8 cellular contexts compared by ENCODE assay signal in genomic region chr16:78444-79145, GRCh38. TPM values are rescaled to one million over a fixed set of nuclear protein-coding genes. Genes with fewer than 3 reads are reported as not detected.
DNase-seq lines count a peak whose midpoint lies in the region; TF ChIP-seq lines count a peak whose summit lies in the region.

No MANE protein-coding gene starts in this region.

- POLR2A ChIA-PET in PC-9 (lab: Charles Lee; ENCODE audit: unreplicated experiment): interaction anchor here (1.0 kb wide), 1 partner anchor 16 kb away, joined by 6 read pairs; no protein-coding TSS in a partner anchor

- no peaks in the 10 kb centered on the region for H3K9me3 Mint-ChIP-seq in mesothelial cell of epicardium

- no peaks in the 10 kb centered on the region for H3K27me3 Mint-ChIP-seq in mesothelial cell of epicardium (ENCODE audit: low read depth)

- CTCF ChIA-PET in PC-9 (lab: Charles Lee): interaction anchor here (0.6 kb wide), 1 partner anchor 61 kb away, joined by 5 read pairs; no protein-coding TSS in a partner anchor

- peaks cover 37% of the 10 kb centered on the region for H3K4me1 Mint-ChIP-seq in mesothelial cell of epicardium

- peaks cover 35% of the 10 kb centered on the region; the same call in 1 of the 2 replicates for H3F3A ChIP-seq in PC-9 (ENCODE audit: insufficient read depth, low read depth)

- TF ChIP-seq CTCF in GM12864 (IDR thresholded peaks at IDR 0.05; ENCODE audit: low read depth, low read length, missing control alignments) (no peak), PC-9 (conservative IDR thresholded peaks at IDR 0.05) (no peak), dorsolateral prefrontal cortex (IDR thresholded peaks at IDR 0.05 in 54 of 56, conservative IDR thresholded peaks at IDR 0.05 in 2 of 56; ENCODE audit: low read depth in 1 of 56, partially characterized antibody in 56 of 56) (no peak), mesothelial cell of epicardium (IDR thresholded peaks at IDR 0.05; ENCODE audit: unreplicated experiment) (no peak)

- DNase-seq in GM12864 (ENCODE audit: low read depth) (no peak), H7 (no peak), PC-9 (no peak), dorsolateral prefrontal cortex (no peak), mesothelial cell of epicardium (ENCODE audit: low spot score in 2 of 2, unreplicated experiment in 2 of 2) (peak in 1 of 2 experiments; percentile 49), DMS153 treated with DMSO at 0.1 percent for 48 hours (lab: John Stamatoyannopoulos, UW; ENCODE audit: unreplicated experiment) (no peak)
- no peak for DNase-seq in stimulated activated CD4-positive, alpha-beta T cell treated with anti-CD3 and anti-CD28 coated beads, Interleukin-4, amount 100 ng/mL, for 1 hour
- no peak for DNase-seq in stimulated activated naive CD4-positive, alpha-beta T cell treated with Interleukin-2 at 50 U/mL for 16 hours (lab: John Stamatoyannopoulos, UW)

- no peaks in the 10 kb centered on the region; the same call in 1 of the 2 replicates for H3K36me3 ChIP-seq in H7 (replicated peaks; ENCODE audit: control insufficient read depth, insufficient read depth, low read length)
- H3K36me3 ChIP-seq in PC-9 (ENCODE audit: low read depth): no peaks in the 10 kb centered on the region

- intact Hi-C loops in PC-9 (cut with micrococcal nuclease; ENCODE audit: unreplicated experiment) (no loop called here), dorsolateral prefrontal cortex (cut with DNase I) (no loop called here)

- H3K27ac Mint-ChIP-seq in mesothelial cell of epicardium: peak overlapping the region; percentile 89

- peak overlapping the region; percentile 97 for H3K4me2 ChIP-seq in PC-9

- H3K27me3 ChIP-seq in H7 (ENCODE audit: control insufficient read depth, insufficient read depth, low read length) (no peaks in the 10 kb centered on the region), PC-9 (ENCODE audit: insufficient read depth, low read depth) (no peaks in the 10 kb centered on the region), dorsolateral prefrontal cortex (no peaks in the 10 kb centered on the region)

- H3K4me1 ChIP-seq in PC-9 (replicated peaks; ENCODE audit: insufficient read depth): peaks cover 25% of the 10 kb centered on the region

- H3K9me3 ChIP-seq in PC-9 (ENCODE audit: insufficient read depth, low read depth): no peaks in the 10 kb centered on the region

- H3K79me2 ChIP-seq in PC-9 (ENCODE audit: low read depth): 0 out of 2 replicates have a peak, but pooled peaks cover 3% of the 10 kb centered on the region

- H3K4me3 Mint-ChIP-seq in mesothelial cell of epicardium: peak overlapping the region; percentile 83

- H3K4me3 ChIP-seq in GM12864 (ENCODE audit: low read depth, low read length) (peak overlapping the region; percentile 99), H7 (ENCODE audit: insufficient read depth, low read depth, low read length) (peak overlapping the region; percentile 92), PC-9 (peak overlapping the region; percentile 84), dorsolateral prefrontal cortex (peak overlapping the region; percentile 63 to 99 (median 87))

- peak overlapping the region; percentile 79 for H2AFZ ChIP-seq in PC-9

- H3K36me3 Mint-ChIP-seq in mesothelial cell of epicardium: no peaks in the 10 kb centered on the region

- TSS peak; percentile 46 for BruUV-seq in PC-9 (replicated peaks; lab: Mats Ljungman, UMichigan)

- H3K9me2 ChIP-seq in PC-9 (ENCODE audit: insufficient read depth): no peaks in the 10 kb centered on the region

- H4K20me1 ChIP-seq in PC-9 (ENCODE audit: insufficient read depth): no peaks in the 10 kb centered on the region

- H3K27ac ChIP-seq in PC-9: no peak overlapping the region
- H3K27ac ChIP-seq in dorsolateral prefrontal cortex: peak overlapping the region in 58 of 59 donors; percentile 25 to 97 (median 91)

RNA-seq across cellular contexts. Expression of gene MPG, which starts 0.6 kb away (rescaled TPM):
- total RNA-seq in H7 (2014; rRNA removed; shearing (Covaris generic)): 140 and 181 TPM in 2 replicates
- total RNA-seq in PC-9 (2021): 86.2 and 138 TPM in 2 replicates
- 10 to 100 TPM; 20.2 to 47.6 (median 32.5) TPM for total RNA-seq in dorsolateral prefrontal cortex
- total RNA-seq in mesothelial cell of epicardium: 43.4 to 44.7 TPM (median 44.2 TPM) in 3 replicates

RNA-seq across cellular contexts. Expression of gene RHBDF1, which starts 6.2 kb away (rescaled TPM):
- 38.2 and 42.5 TPM in 2 replicates for total RNA-seq in H7 (2014; rRNA removed; shearing (Covaris generic))
- total RNA-seq in PC-9 (2021): 51.4 and 62.9 TPM in 2 replicates
- total RNA-seq in dorsolateral prefrontal cortex: 10 to 100 TPM in 97 of 120 experiments, 1 to 10 TPM in 23; 4.6 to 37.2 (median 13.1) TPM
- 73.5 to 81.2 TPM (median 73.5 TPM) in 3 replicates for total RNA-seq in mesothelial cell of epicardium

RNA-seq across cellular contexts. Expression of gene SNRNP25, which starts 25.0 kb away (rescaled TPM):
- 39.5 and 52.9 TPM in 2 replicates for total RNA-seq in H7 (2014; rRNA removed; shearing (Covaris generic))
- total RNA-seq in PC-9 (2021) (60.8 and 61.4 TPM in 2 replicates), dorsolateral prefrontal cortex (10 to 100 TPM; 25.7 to 84.8 (median 55.9) TPM), mesothelial cell of epicardium (33.1 to 34.8 TPM (median 33.9 TPM) in 3 replicates)

RNA-seq across cellular contexts. Expression of gene POLR3K, which starts 25.2 kb away (rescaled TPM):
- 11.0 and 13.5 TPM in 2 replicates for total RNA-seq in H7 (2014; rRNA removed; shearing (Covaris generic))
- total RNA-seq in PC-9 (2021): 33.5 and 38.4 TPM in 2 replicates
- 10 to 100 TPM in 118 of 120 experiments, 1 to 10 TPM in 2; 8.3 to 24.2 (median 16.1) TPM for total RNA-seq in dorsolateral prefrontal cortex
- total RNA-seq in mesothelial cell of epicardium: 8.7 to 9.2 TPM (median 9.1 TPM) in 3 replicates

RNA-seq across cellular contexts. Expression of gene NPRL3, which starts 59.9 kb away (rescaled TPM):
- 9.9 and 10.9 TPM in 2 replicates for total RNA-seq in H7 (2014; rRNA removed; shearing (Covaris generic))
- total RNA-seq in PC-9 (2021) (56.8 and 66.6 TPM in 2 replicates), dorsolateral prefrontal cortex (10 to 100 TPM; 32.5 to 94.6 (median 56.8) TPM), mesothelial cell of epicardium (43.5 to 45.8 TPM (median 44.5 TPM) in 3 replicates)
